8 cellular contexts compared by ENCODE assay signal in the genomic region with DNA sequence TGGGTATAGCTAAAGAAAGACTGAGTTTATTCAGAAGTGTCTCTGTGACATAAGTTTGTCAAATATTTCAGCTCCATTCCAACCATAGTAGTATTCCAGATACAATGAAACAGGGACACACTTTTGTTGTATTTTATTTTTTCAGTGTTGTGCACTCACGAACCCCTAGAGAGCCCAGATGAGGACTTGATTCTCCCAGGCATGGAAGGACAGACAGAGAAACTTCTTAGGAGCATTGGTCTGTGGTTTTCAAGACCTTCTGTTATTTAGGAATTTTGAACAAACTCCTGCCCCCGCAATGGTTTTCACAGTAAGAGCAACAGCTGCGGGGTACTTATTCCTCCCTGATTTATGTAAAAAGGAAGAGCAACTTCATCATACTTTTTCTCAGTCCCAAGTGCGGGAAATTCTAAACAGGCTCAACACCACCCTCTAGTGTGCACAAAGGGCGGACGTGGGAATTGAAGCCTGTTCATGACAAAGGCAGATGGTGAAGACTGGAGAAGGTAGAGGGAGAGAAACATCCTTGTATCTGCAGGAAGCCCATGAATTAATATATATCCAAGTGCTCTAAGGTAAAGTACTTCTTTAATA.
DNase-seq lines count a peak whose midpoint lies in the region; ATAC-seq lines count a peak whose summit lies in the region.

No MANE protein-coding gene starts in this region.

- peak; percentile 1 to 9 (median 7) for DNase-seq in stimulated activated CD4-positive, alpha-beta T cell treated with anti-CD3 and anti-CD28 coated beads, Interleukin-12 subunit alpha, Interleukin-12 subunit beta, amount 100 ng/mL, for 48 hours (ENCODE audit: low read depth in 2 of 3, low spot score in 1 of 3)
- no peak for DNase-seq in stimulated activated CD4-positive, alpha-beta T cell treated with anti-CD3 and anti-CD28 coated beads, Interleukin-12 subunit alpha, Interleukin-12 subunit beta, amount 100 ng/mL, for 4 hours
- DNase-seq in NCI-H510A treated with DMSO at 0.1 percent for 48 hours (lab: John Stamatoyannopoulos, UW) (peak; percentile 68), globus pallidus (ENCODE audit: low spot score) (peak; percentile 30), pons (ENCODE audit: low spot score) (peak; percentile 75)
- peak; percentile 11 for DNase-seq in activated T-helper 1 cell treated with anti-CD3 and anti-CD28 coated beads, Interleukin-12 subunit alpha, Interleukin-12 subunit beta, Interleukin-2, Interleukin-4 antibody, amounts not matched to agents 30 ng/mL and 10 ng/mL and 1 ng/mL, durations not matched to agents 14 hours and 24 hours and 36 hours (ENCODE audit: low spot score)

- H3K36me3 Mint-ChIP-seq in activated T-helper 1 cell treated with anti-CD3 and anti-CD28 coated beads, Interleukin-12 subunit alpha, Interleukin-12 subunit beta, Interleukin-2, Interleukin-4 antibody, amounts not matched to agents 30 ng/mL and 10 ng/mL and 1 ng/mL, durations not matched to agents 14 hours and 24 hours and 36 hours (ENCODE audit: low read depth): no peaks in the 10 kb centered on the region

- no peaks in the 10 kb centered on the region for H3K4me1 Mint-ChIP-seq in activated T-helper 1 cell treated with anti-CD3 and anti-CD28 coated beads, Interleukin-12 subunit alpha, Interleukin-12 subunit beta, Interleukin-2, Interleukin-4 antibody, amounts not matched to agents 30 ng/mL and 10 ng/mL and 1 ng/mL, durations not matched to agents 14 hours and 24 hours and 36 hours (ENCODE audit: low read depth)

- H3K4me3 Mint-ChIP-seq in activated T-helper 1 cell treated with anti-CD3 and anti-CD28 coated beads, Interleukin-12 subunit alpha, Interleukin-12 subunit beta, Interleukin-2, Interleukin-4 antibody, amounts not matched to agents 30 ng/mL and 10 ng/mL and 1 ng/mL, durations not matched to agents 14 hours and 24 hours and 36 hours: no peak overlapping the region

- intact Hi-C loops in activated T-helper 1 cell treated with anti-CD3 and anti-CD28 coated beads, Interleukin-12 subunit alpha, Interleukin-12 subunit beta, Interleukin-2, Interleukin-4 antibody, amounts not matched to agents 30 ng/mL and 10 ng/mL and 1 ng/mL, durations not matched to agents 14 hours and 24 hours and 36 hours (cut with micrococcal nuclease): loop anchor here (1.0 to 2.0 kb wide), 6 partner anchors 67 to 852 kb away; no protein-coding TSS in a partner anchor

- peaks cover 12% of the 10 kb centered on the region for H3K27me3 Mint-ChIP-seq in activated T-helper 1 cell treated with anti-CD3 and anti-CD28 coated beads, Interleukin-12 subunit alpha, Interleukin-12 subunit beta, Interleukin-2, Interleukin-4 antibody, amounts not matched to agents 30 ng/mL and 10 ng/mL and 1 ng/mL, durations not matched to agents 14 hours and 24 hours and 36 hours (ENCODE audit: insufficient read depth)

- no peak overlapping the region for H3K27ac Mint-ChIP-seq in activated T-helper 1 cell treated with anti-CD3 and anti-CD28 coated beads, Interleukin-12 subunit alpha, Interleukin-12 subunit beta, Interleukin-2, Interleukin-4 antibody, amounts not matched to agents 30 ng/mL and 10 ng/mL and 1 ng/mL, durations not matched to agents 14 hours and 24 hours and 36 hours

- ATAC-seq in HG03066 (IDR thresholded peaks at IDR 0.05; ENCODE audit: low read depth, unreplicated experiment) (peak; percentile 56), GM18861 (IDR thresholded peaks at IDR 0.05; ENCODE audit: unreplicated experiment) (no peak)

- no peaks in the 10 kb centered on the region for H3K9me3 Mint-ChIP-seq in activated T-helper 1 cell treated with anti-CD3 and anti-CD28 coated beads, Interleukin-12 subunit alpha, Interleukin-12 subunit beta, Interleukin-2, Interleukin-4 antibody, amounts not matched to agents 30 ng/mL and 10 ng/mL and 1 ng/mL, durations not matched to agents 14 hours and 24 hours and 36 hours
